Comparison of ENCODE assay signal across 8 cellular contexts in genomic region chr6:151044465-151045441, GRCh38.
A peak's percentile ranks its signal among the peaks of the same experiment; 100 is the strongest.
DNase-seq lines count a peak whose midpoint lies in the region; ATAC-seq lines count a peak whose summit lies in the region.

No MANE protein-coding gene starts in this region.

- no peak for ATAC-seq in HG03457 (IDR thresholded peaks at IDR 0.05; ENCODE audit: unreplicated experiment)

- H3K36me3 Mint-ChIP-seq in CD8-positive, alpha-beta memory T cell = peaks cover 0 to 22% (median 12%) of the 10 kb centered on the region in 3 donors

- H3K9me3 Mint-ChIP-seq in CD8-positive, alpha-beta memory T cell = peaks cover 0 to 5% (median 0%) of the 10 kb centered on the region in 5 donors

- peak overlapping the region; percentile 49 for H3K4me3 ChIP-seq in rectal smooth muscle tissue (ENCODE audit: low read length)
- no peak overlapping the region for H3K4me3 ChIP-seq in CD8-positive, alpha-beta memory T cell (ENCODE audit: low read length)

- H3K4me1 ChIP-seq in rectal smooth muscle tissue (ENCODE audit: control insufficient read depth, insufficient read depth, low read length) = peaks cover 15% of the 10 kb centered on the region
- H3K4me1 ChIP-seq in CD8-positive, alpha-beta memory T cell (ENCODE audit: insufficient read depth, low read length) = no peaks in the 10 kb centered on the region

- peak overlapping the region; percentile 87 for H3K27ac ChIP-seq in rectal smooth muscle tissue (ENCODE audit: low read depth, low read length)
- H3K27ac ChIP-seq in CD8-positive, alpha-beta memory T cell (ENCODE audit: low read depth, low read length) = no peak overlapping the region

- DNase-seq in H4 (ENCODE audit: low spot score) = peak; percentile 71
- peak; percentile 80 for DNase-seq in RPMI7951 (ENCODE audit: low read depth)
- peak; percentile 32 for DNase-seq in foreskin melanocyte
- DNase-seq in CD8-positive, alpha-beta memory T cell = no peak
- DNase-seq in NCI-H1105 treated with DMSO at 0.1 percent for 48 hours (lab: John Stamatoyannopoulos, UW) = no peak
- no peak for DNase-seq in COLO829 (ENCODE audit: low spot score)

- H3K36me3 ChIP-seq in rectal smooth muscle tissue (ENCODE audit: control insufficient read depth, insufficient read depth, low read length) = no peaks in the 10 kb centered on the region
- no peaks in the 10 kb centered on the region for H3K36me3 ChIP-seq in CD8-positive, alpha-beta memory T cell (ENCODE audit: insufficient read depth, low read length)

- H3K9me3 ChIP-seq in CD8-positive, alpha-beta memory T cell (ENCODE audit: low read length) = no peaks in the 10 kb centered on the region

- H3K27ac Mint-ChIP-seq in CD8-positive, alpha-beta memory T cell = no peak overlapping the region

- POLR2A ChIA-PET in CD8-positive, alpha-beta memory T cell (lab: Charles Lee) = no interaction called here

- H3K4me1 Mint-ChIP-seq in CD8-positive, alpha-beta memory T cell = no peaks in the 10 kb centered on the region

- H3K27me3 Mint-ChIP-seq in CD8-positive, alpha-beta memory T cell = no peaks in the 10 kb centered on the region

- H3K4me3 Mint-ChIP-seq in CD8-positive, alpha-beta memory T cell = no peak overlapping the region

- no peak overlapping the region for H3K9ac ChIP-seq in rectal smooth muscle tissue (ENCODE audit: low read length)

- CTCF ChIA-PET in CD8-positive, alpha-beta memory T cell (lab: Charles Lee) = interaction anchor here (1.0 kb wide), 1 partner anchor 280 kb away, joined by 3 read pairs; no protein-coding TSS in a partner anchor

- H3K27me3 ChIP-seq in rectal smooth muscle tissue (ENCODE audit: control insufficient read depth, insufficient read depth, low read length) = no peaks in the 10 kb centered on the region
- H3K27me3 ChIP-seq in CD8-positive, alpha-beta memory T cell (ENCODE audit: insufficient read depth, low read length, poor library complexity, severe bottlenecking) = no peaks in the 10 kb centered on the region

Comparison
In these comparisons a context has a peak if more than half of its experiments do, and no peak if none do; other contexts are left out.
1. DNase-seq: peak in H4 (single experiment), RPMI7951 (single experiment) and foreskin melanocyte (single experiment); none in CD8-positive, alpha-beta memory T cell (0 of 5), NCI-H1105 treated with DMSO at 0.1 percent for 48 hours (single experiment) and COLO829 (single experiment).